Comparison of ENCODE assay signal across 12 cellular contexts in the genomic region with DNA sequence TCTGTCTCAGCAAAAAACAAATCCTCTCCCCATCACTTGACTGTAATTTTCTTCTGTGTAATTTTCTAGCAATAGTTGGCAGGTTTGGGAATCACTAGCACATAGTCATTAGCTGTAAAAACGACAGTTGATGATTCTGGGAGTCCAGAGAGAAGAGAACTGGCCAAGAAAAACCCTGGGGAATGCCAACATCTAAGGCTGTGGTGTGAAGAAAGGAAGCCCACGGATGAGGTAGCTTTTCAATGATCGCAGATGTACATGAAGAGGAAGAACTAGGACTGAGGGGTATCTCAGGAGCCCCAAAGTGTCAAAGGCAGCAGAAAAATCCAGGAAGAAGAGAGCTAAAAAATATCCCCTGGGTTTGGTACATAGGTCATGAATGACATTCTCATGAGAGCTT.
DNase-seq lines count a peak whose midpoint lies in the region; ATAC-seq and TF ChIP-seq lines count a peak whose summit lies in the region.
"Had no signal": no experiment of that assay in that cellular context is flagged by ENCODE, and none has a peak within 500 bp of the region (broad histone marks: within the 10 kb centered on the region; RNA-seq: fewer than 3 reads in every experiment).

No MANE protein-coding gene starts in this region.

- BruUV-seq in OCI-LY7 (replicated peaks; lab: Mats Ljungman, UMichigan), result no TSS peak

- no peak overlapping the region for H3K27ac ChIP-seq in OCI-LY7 (ENCODE audit: low read depth, low read length, poor library complexity, severe bottlenecking)

- TF ChIP-seq CTCF in OCI-LY7 (conservative IDR thresholded peaks at IDR 0.05; ENCODE audit: low read length) (no peak), brain (conservative IDR thresholded peaks at IDR 0.05) (no peak)

- peak overlapping the region; percentile 1 for H3K27ac Mint-ChIP-seq in activated CD4-positive, alpha-beta T cell treated with anti-CD3 and anti-CD28 coated beads for 36 hours
- peak overlapping the region in 4 of 5 experiments; percentile 34 to 90 (median 58) for H3K27ac Mint-ChIP-seq in brain

- H3K9me3 ChIP-seq in OCI-LY7 (ENCODE audit: low read length), result no peaks in the 10 kb centered on the region

- no peaks in the 10 kb centered on the region for H3K9me2 ChIP-seq in OCI-LY7 (ENCODE audit: insufficient read depth, low read length)

- POLR2A ChIA-PET in activated CD4-positive, alpha-beta T cell treated with anti-CD3 and anti-CD28 coated beads for 36 hours (lab: Charles Lee), result no interaction called here
- POLR2A ChIA-PET in OCI-LY7 (lab: Charles Lee), result interaction anchor here (0.8 to 0.9 kb wide), 2 partner anchors 10 to 95 kb away, joined by 3 read pairs; no protein-coding TSS in a partner anchor

- H3K79me2 ChIP-seq in OCI-LY7 (ENCODE audit: insufficient read depth, low read depth, low read length), result no peaks in the 10 kb centered on the region

- no peak for DNase-seq in activated CD4-positive, alpha-beta T cell treated with anti-CD3 and anti-CD28 coated beads for 36 hours
- no peak for DNase-seq in activated CD4-positive, alpha-beta T cell treated with anti-CD3 and anti-CD28 coated beads, Interleukin-2, amount 50 U/mL, for 48 hours
- peak; percentile 72 for DNase-seq in NCI-H1092 treated with DMSO at 0.1 percent for 48 hours (lab: John Stamatoyannopoulos, UW)
- no peak for DNase-seq in OCI-LY7 (ENCODE audit: low spot score)
- DNase-seq in MV-4-11 (lab: John Stamatoyannopoulos, UW), result no peak
- no peak for DNase-seq in NK-92 (lab: John Stamatoyannopoulos, UW; ENCODE audit: unreplicated experiment)
- DNase-seq: NCI-H226, NCI-H774, SHP77 treated with DMSO at 0.1 percent for 48 hours had no signal

- H3K4me1 ChIP-seq in OCI-LY7 (ENCODE audit: insufficient read depth, low read length, poor library complexity, severe bottlenecking), result no peaks in the 10 kb centered on the region

- CTCF ChIA-PET in activated CD4-positive, alpha-beta T cell treated with anti-CD3 and anti-CD28 coated beads for 36 hours (lab: Charles Lee), result interaction anchor here (0.5 to 1.4 kb wide), 2 partner anchors 10 to 106 kb away, joined by 3 to 4 read pairs; no protein-coding TSS in a partner anchor
- CTCF ChIA-PET in OCI-LY7 (lab: Charles Lee; ENCODE audit: unreplicated experiment), result no interaction called here

- H3K4me1 Mint-ChIP-seq in activated CD4-positive, alpha-beta T cell treated with anti-CD3 and anti-CD28 coated beads for 36 hours, result peaks cover 3% of the 10 kb centered on the region
- H3K4me1 Mint-ChIP-seq in brain, result peaks cover 10% of the 10 kb centered on the region

- H3K9me3 Mint-ChIP-seq in activated CD4-positive, alpha-beta T cell treated with anti-CD3 and anti-CD28 coated beads for 36 hours (ENCODE audit: low read depth), result no peaks in the 10 kb centered on the region
- H3K9me3 Mint-ChIP-seq in brain, result peaks cover 0 to 22% (median 6%) of the 10 kb centered on the region in 5 experiments

- H3K4me3 ChIP-seq in OCI-LY7 (ENCODE audit: low read depth, low read length, poor library complexity, severe bottlenecking), result no peak overlapping the region
- H3K4me3 ChIP-seq: K562 had no signal

- peak overlapping the region; percentile 13; the same call in 1 of the 2 replicates for H2AFZ ChIP-seq in OCI-LY7 (ENCODE audit: low read length)

- no peak for ATAC-seq in activated CD4-positive, alpha-beta T cell treated with anti-CD3 and anti-CD28 coated beads for 36 hours
- no peak for ATAC-seq in HG02571 (IDR thresholded peaks at IDR 0.05; ENCODE audit: unreplicated experiment)
- ATAC-seq: K562 had no signal

- no peaks in the 10 kb centered on the region for H3K36me3 ChIP-seq in OCI-LY7 (ENCODE audit: insufficient read depth, low read length)

- intact Hi-C loops in activated CD4-positive, alpha-beta T cell treated with anti-CD3 and anti-CD28 coated beads for 36 hours (cut with DNase I, micrococcal nuclease), result no loop called here
- intact Hi-C loops in OCI-LY7 (cut with micrococcal nuclease; ENCODE audit: unreplicated experiment), result no loop called here

- no peaks in the 10 kb centered on the region for H3K36me3 Mint-ChIP-seq in activated CD4-positive, alpha-beta T cell treated with anti-CD3 and anti-CD28 coated beads for 36 hours (ENCODE audit: low read depth)
- no peaks in the 10 kb centered on the region for H3K36me3 Mint-ChIP-seq in brain

- H3K27me3 Mint-ChIP-seq in activated CD4-positive, alpha-beta T cell treated with anti-CD3 and anti-CD28 coated beads for 36 hours, result peaks cover 2% of the 10 kb centered on the region
- H3K27me3 Mint-ChIP-seq in brain, result peaks cover 12% of the 10 kb centered on the region

- no peak overlapping the region for H3K4me3 Mint-ChIP-seq in activated CD4-positive, alpha-beta T cell treated with anti-CD3 and anti-CD28 coated beads for 36 hours
- peak overlapping the region in 1 of 5 experiments; percentile 37 for H3K4me3 Mint-ChIP-seq in brain

- H3K4me2 ChIP-seq in OCI-LY7 (ENCODE audit: low read length), result no peak overlapping the region

- H4K20me1 ChIP-seq in OCI-LY7 (ENCODE audit: insufficient read depth, low read length), result no peaks in the 10 kb centered on the region
